Comparison of ENCODE assay signal across 16 cellular contexts in the genomic region with DNA sequence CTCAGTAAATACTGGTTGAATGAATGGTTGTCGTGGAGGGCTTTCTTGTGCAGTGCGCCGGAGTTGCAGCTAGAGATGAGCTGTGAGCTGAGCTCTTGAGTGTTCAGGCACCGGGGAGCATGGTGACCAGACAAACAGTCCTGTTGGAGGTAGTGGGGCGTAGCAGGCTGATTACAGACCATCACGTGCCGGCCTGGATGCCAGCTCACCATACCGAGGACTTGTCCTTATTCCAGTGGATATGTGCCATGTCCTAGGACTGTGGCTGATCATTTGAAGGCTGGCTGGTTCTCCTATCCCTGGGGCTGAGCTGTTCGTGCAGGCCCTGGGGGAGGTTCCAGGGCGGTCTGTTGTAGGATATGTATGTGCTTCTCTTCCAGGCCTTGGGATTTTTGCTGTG. TPM values are rescaled to one million over a fixed set of nuclear protein-coding genes. Genes with fewer than 3 reads are reported as not detected.
DNase-seq lines count a peak whose midpoint lies in the region; ATAC-seq, FAIRE-seq and TF ChIP-seq lines count a peak whose summit lies in the region.
"Had no signal": no experiment of that assay in that cellular context is flagged by ENCODE, and none has a peak within 500 bp of the region (broad histone marks: within the 10 kb centered on the region; RNA-seq: fewer than 3 reads in every experiment).

No MANE protein-coding gene starts in this region.

- peak; percentile 13 to 15; a peak in 3 of 6 replicates for ATAC-seq in A549
- no peak for ATAC-seq in naive thymus-derived CD4-positive, alpha-beta T cell
- no peak for ATAC-seq in GM19324 (IDR thresholded peaks at IDR 0.05; ENCODE audit: low FRiP score, unreplicated experiment)
- ATAC-seq: T-cell had no signal

- no peak for FAIRE-seq in A549 (lab: Jason Lieb, UNC)
- FAIRE-seq in small intestine (lab: Jason Lieb, UNC), result no peak

- WGBS in A549 (ENCODE audit: missing lambda C conversion rate), result 88% methylated on average over 10 of the region's 10 CpGs
- WGBS in small intestine, 3 donors, result 94 to 97% (median 94%) methylated on average over 10 of the region's 10 CpGs

- H3K4me2 ChIP-seq in A549, result no peak overlapping the region
- H3K4me2 ChIP-seq: PC-9 had no signal

- H3K36me3 ChIP-seq in naive thymus-derived CD4-positive, alpha-beta T cell (ENCODE audit: control insufficient read depth in 2 of 3, insufficient read depth in 3 of 3, low read length in 3 of 3), result peaks cover 0 to 40% (median 6%) of the 10 kb centered on the region in 3 experiments
- H3K36me3 ChIP-seq in small intestine (ENCODE audit: control insufficient read depth in 2 of 2, insufficient read depth in 2 of 2, low read length in 2 of 2), result peaks cover 0 to 8% of the 10 kb centered on the region in 2 donors

- no peaks in the 10 kb centered on the region for H3K9me3 ChIP-seq in A549
- H3K9me3 ChIP-seq in naive thymus-derived CD4-positive, alpha-beta T cell (ENCODE audit: control insufficient read depth in 2 of 3, low read length in 3 of 3), result no peaks in the 10 kb centered on the region
- H3K9me3 ChIP-seq in small intestine (ENCODE audit: control insufficient read depth, low read depth), result no peaks in the 10 kb centered on the region
- H3K9me3 ChIP-seq: spleen had no signal

- TF ChIP-seq EP300 in A549 (IDR thresholded peaks at IDR 0.05), result no peak

- CTCF ChIA-PET in A549 (lab: Yijun Ruan, JAX), result interaction anchor here (0.6 to 1.8 kb wide), 6 partner anchors 10 to 20 kb away, joined by 3 to 6 read pairs (median 4); no protein-coding TSS in a partner anchor
- CTCF ChIA-PET in naive thymus-derived CD4-positive, alpha-beta T cell (lab: Charles Lee), result no interaction called here

- in situ Hi-C loops in Caki2 (cut with HindIII; ENCODE audit: low pct_unique_long_range_greater_than_20kb, low sequenced_read_pairs), result no loop called here

- no peak overlapping the region for H3K4me3 Mint-ChIP-seq in activated T-helper 2 cell treated with anti-CD3 and anti-CD28 coated beads, Interferon-gamma antibody, Interleukin-2, Interleukin-4, amounts not matched to agents 10 μg/mL and 5 μg/mL and 100 μg/mL, durations not matched to agents 14 hours and 24 hours and 36 hours (ENCODE audit: low read depth)
- H3K4me3 Mint-ChIP-seq in naive thymus-derived CD4-positive, alpha-beta T cell, result no peak overlapping the region
- H3K4me3 Mint-ChIP-seq: dendritic cell treated with granulocyte-macrophage colony-stimulating factor and Interleukin-4, amounts not matched to agents 40 ng/mL and 50 ng/mL, for 4 days; T-cell had no signal

- no peaks in the 10 kb centered on the region for H3K27me3 ChIP-seq in naive thymus-derived CD4-positive, alpha-beta T cell (ENCODE audit: control insufficient read depth in 2 of 2, insufficient read depth in 2 of 2, low read length in 2 of 2)
- H3K27me3 ChIP-seq in small intestine (ENCODE audit: control insufficient read depth in 2 of 2, insufficient read depth in 2 of 2, low read length in 2 of 2), result no peaks in the 10 kb centered on the region
- H3K27me3 ChIP-seq: spleen had no signal

- TF ChIP-seq RAD21 in A549 (conservative IDR thresholded peaks at IDR 0.05 in 1 of 2, IDR thresholded peaks at IDR 0.05 in 1 of 2), result no peak

- peaks cover 72% of the 10 kb centered on the region for H3K36me3 Mint-ChIP-seq in activated T-helper 2 cell treated with anti-CD3 and anti-CD28 coated beads, Interferon-gamma antibody, Interleukin-2, Interleukin-4, amounts not matched to agents 10 μg/mL and 5 μg/mL and 100 μg/mL, durations not matched to agents 14 hours and 24 hours and 36 hours (ENCODE audit: low read depth)
- H3K36me3 Mint-ChIP-seq in naive thymus-derived CD4-positive, alpha-beta T cell, result peaks cover 13 to 44% (median 32%) of the 10 kb centered on the region in 5 donors

- H3K9me3 Mint-ChIP-seq in activated T-helper 2 cell treated with anti-CD3 and anti-CD28 coated beads, Interferon-gamma antibody, Interleukin-2, Interleukin-4, amounts not matched to agents 10 μg/mL and 5 μg/mL and 100 μg/mL, durations not matched to agents 14 hours and 24 hours and 36 hours, result no peaks in the 10 kb centered on the region
- peaks cover 0 to 4% (median 0%) of the 10 kb centered on the region in 11 donors for H3K9me3 Mint-ChIP-seq in naive thymus-derived CD4-positive, alpha-beta T cell
- H3K9me3 Mint-ChIP-seq: dendritic cell treated with granulocyte-macrophage colony-stimulating factor and Interleukin-4, amounts not matched to agents 40 ng/mL and 50 ng/mL, for 4 days; T-cell had no signal

- peak overlapping the region; percentile 50 for H3K27ac Mint-ChIP-seq in activated T-helper 2 cell treated with anti-CD3 and anti-CD28 coated beads, Interferon-gamma antibody, Interleukin-2, Interleukin-4, amounts not matched to agents 10 μg/mL and 5 μg/mL and 100 μg/mL, durations not matched to agents 14 hours and 24 hours and 36 hours
- H3K27ac Mint-ChIP-seq in naive thymus-derived CD4-positive, alpha-beta T cell, result peak overlapping the region in 5 of 9 donors; percentile 17 to 59 (median 43)
- H3K27ac Mint-ChIP-seq: dendritic cell treated with granulocyte-macrophage colony-stimulating factor and Interleukin-4, amounts not matched to agents 40 ng/mL and 50 ng/mL, for 4 days had no signal

- TF ChIP-seq POLR2A in A549 (IDR thresholded peaks at IDR 0.05; ENCODE audit: low read length), result no peak

- H3K4me1 ChIP-seq in A549, result peaks cover 65% of the 10 kb centered on the region
- H3K4me1 ChIP-seq in naive thymus-derived CD4-positive, alpha-beta T cell (ENCODE audit: control insufficient read depth in 2 of 2, insufficient read depth in 2 of 2, low read length in 2 of 2), result peaks cover 0 to 2% of the 10 kb centered on the region in 2 donors
- peaks cover 0 to 3% of the 10 kb centered on the region in 2 donors for H3K4me1 ChIP-seq in small intestine (ENCODE audit: control insufficient read depth in 2 of 2, insufficient read depth in 1 of 2, low read depth in 1 of 2, low read length in 1 of 2)

- peaks cover 18% of the 10 kb centered on the region for H3K4me1 Mint-ChIP-seq in activated T-helper 2 cell treated with anti-CD3 and anti-CD28 coated beads, Interferon-gamma antibody, Interleukin-2, Interleukin-4, amounts not matched to agents 10 μg/mL and 5 μg/mL and 100 μg/mL, durations not matched to agents 14 hours and 24 hours and 36 hours (ENCODE audit: low read depth)
- H3K4me1 Mint-ChIP-seq in naive thymus-derived CD4-positive, alpha-beta T cell, result peaks cover 15 to 35% (median 16%) of the 10 kb centered on the region in 7 donors

- no peak for TF ChIP-seq CTCF in A549 (IDR thresholded peaks at IDR 0.05)

- H3K27me3 Mint-ChIP-seq in activated T-helper 2 cell treated with anti-CD3 and anti-CD28 coated beads, Interferon-gamma antibody, Interleukin-2, Interleukin-4, amounts not matched to agents 10 μg/mL and 5 μg/mL and 100 μg/mL, durations not matched to agents 14 hours and 24 hours and 36 hours (ENCODE audit: low read depth), result no peaks in the 10 kb centered on the region
- no peaks in the 10 kb centered on the region for H3K27me3 Mint-ChIP-seq in naive thymus-derived CD4-positive, alpha-beta T cell
- H3K27me3 Mint-ChIP-seq: dendritic cell treated with granulocyte-macrophage colony-stimulating factor and Interleukin-4, amounts not matched to agents 40 ng/mL and 50 ng/mL, for 4 days; T-cell had no signal

- intact Hi-C loops in activated T-helper 2 cell treated with anti-CD3 and anti-CD28 coated beads, Interferon-gamma antibody, Interleukin-2, Interleukin-4, amounts not matched to agents 10 μg/mL and 5 μg/mL and 100 μg/mL, durations not matched to agents 14 hours and 24 hours and 36 hours (cut with micrococcal nuclease), result no loop called here
- intact Hi-C loops in naive thymus-derived CD4-positive, alpha-beta T cell (cut with micrococcal nuclease), result no loop called here

- DNase-seq in A549 (ENCODE audit: low read depth in 1 of 2, low spot score in 1 of 2) (no peak), Caki2 (ENCODE audit: low read depth) (peak; percentile 88), DMS79 treated with DMSO at 0.1 percent for 48 hours (lab: John Stamatoyannopoulos, UW) (no peak), HUDEP-2 (lab: John Stamatoyannopoulos, UW; ENCODE audit: unreplicated experiment in 76 of 76) (no peak), small intestine (no peak)
- DNase-seq in activated T-helper 2 cell treated with anti-CD3 and anti-CD28 coated beads, Interferon-gamma antibody, Interleukin-2, Interleukin-4, amounts not matched to agents 10 μg/mL and 5 μg/mL and 100 μg/mL, durations not matched to agents 14 hours and 24 hours and 36 hours (ENCODE audit: low spot score), result no peak
- DNase-seq in naive thymus-derived CD4-positive, alpha-beta T cell, result no peak
- DNase-seq: activated CD4-positive, alpha-beta T cell treated with anti-CD3 and anti-CD28 coated beads for 4 hours; KG1; NCI-H1417 treated with DMSO at 0.1 percent for 48 hours; NCI-H446 treated with DMSO at 0.1 percent for 48 hours; PC-9; spleen; T-cell had no signal

- H3K27ac ChIP-seq in A549 (peak overlapping the region in 1 of 2 experiments; percentile 81; a peak in 4 of 6 replicates), small intestine (ENCODE audit: low read depth in 1 of 2, low read length in 1 of 2) (no peak overlapping the region)
- no peak overlapping the region for H3K27ac ChIP-seq in naive thymus-derived CD4-positive, alpha-beta T cell (ENCODE audit: low read depth, low read length)
- H3K27ac ChIP-seq: PC-9 had no signal

- H3K4me3 ChIP-seq in A549, result no peak overlapping the region
- H3K4me3 ChIP-seq in naive thymus-derived CD4-positive, alpha-beta T cell (ENCODE audit: low read length), result no peak overlapping the region
- H3K4me3 ChIP-seq in small intestine (ENCODE audit: low read depth in 1 of 2, low read length in 2 of 2), result no peak overlapping the region
- H3K4me3 ChIP-seq: PC-9, spleen had no signal

- POLR2A ChIA-PET in A549 (lab: Yijun Ruan, JAX), result interaction anchor here (0.6 kb wide), 1 partner anchor 129 kb away, joined by 6 read pairs; no protein-coding TSS in a partner anchor
- POLR2A ChIA-PET in naive thymus-derived CD4-positive, alpha-beta T cell (lab: Charles Lee), result no interaction called here

TF ChIP-seq in A549, 52 proteins besides CTCF, POLR2A, EP300 and RAD21 (continues in another document):
- no peak for TF ChIP-seq ZSCAN20 (CRISPR knock-in tag; IDR thresholded peaks at IDR 0.05)
- TF ChIP-seq CHD4 (IDR thresholded peaks at IDR 0.05; ENCODE audit: borderline replicate concordance), result no peak

RNA-seq across cellular contexts. Expression of a gene that starts 60.0 kb away (rescaled TPM):
- 56.5 and 108 TPM in 2 replicates for polyA plus RNA-seq in A549 (2011; rRNA removed)
- 59.3 and 77.9 TPM in 2 replicates for polyA plus RNA-seq in A549 (2012; cell fraction: cytosol; rRNA removed)
- polyA plus RNA-seq in A549 (2012; cell fraction: nucleus; rRNA removed), result 184 and 231 TPM in 2 replicates
- polyA plus RNA-seq in A549 (2017; fragmentation: RNase III; extraction: RNeasy Plus Mini Kit Qiagen cat#74134 plus additional on column Dnase treatment), result 86.7 to 93.8 TPM (median 90.7 TPM) in 3 replicates
- 359 and 414 TPM in 2 replicates for polyA minus RNA-seq in A549 (2011; rRNA and poly(A)+ RNA removed)
- 42.8 and 51.5 TPM in 2 replicates for total RNA-seq in Caki2 (2014; rRNA removed; shearing (Covaris generic); ENCODE audit: low replicate concordance)
- 95.7 and 99.4 TPM in 2 replicates for total RNA-seq in activated T-helper 2 cell treated with anti-CD3 and anti-CD28 coated beads, Interferon-gamma antibody, Interleukin-2, Interleukin-4, amounts not matched to agents 10 μg/mL and 5 μg/mL and 100 μg/mL, durations not matched to agents 14 hours and 24 hours and 36 hours
- 10 to 100 TPM; 57.3 to 95.8 (median 64.1) TPM for total RNA-seq in naive thymus-derived CD4-positive, alpha-beta T cell
- 1 to 10 TPM; 4.8 to 7.9 TPM for polyA plus RNA-seq in naive thymus-derived CD4-positive, alpha-beta T cell
- 10 to 100 TPM in 1 of 3 donors, under 1 TPM in 2; 0.54 to 12.4 (median 0.89) TPM for polyA plus RNA-seq in small intestine

Comparison
In these comparisons a context has a peak if more than half of its experiments do, and no peak if none do; other contexts are left out.
1. ATAC-seq: peak in A549 (2 of 2); none in naive thymus-derived CD4-positive, alpha-beta T cell (single experiment) and GM19324 (single experiment).